8 cellular contexts compared by ENCODE assay signal in the genomic region with DNA sequence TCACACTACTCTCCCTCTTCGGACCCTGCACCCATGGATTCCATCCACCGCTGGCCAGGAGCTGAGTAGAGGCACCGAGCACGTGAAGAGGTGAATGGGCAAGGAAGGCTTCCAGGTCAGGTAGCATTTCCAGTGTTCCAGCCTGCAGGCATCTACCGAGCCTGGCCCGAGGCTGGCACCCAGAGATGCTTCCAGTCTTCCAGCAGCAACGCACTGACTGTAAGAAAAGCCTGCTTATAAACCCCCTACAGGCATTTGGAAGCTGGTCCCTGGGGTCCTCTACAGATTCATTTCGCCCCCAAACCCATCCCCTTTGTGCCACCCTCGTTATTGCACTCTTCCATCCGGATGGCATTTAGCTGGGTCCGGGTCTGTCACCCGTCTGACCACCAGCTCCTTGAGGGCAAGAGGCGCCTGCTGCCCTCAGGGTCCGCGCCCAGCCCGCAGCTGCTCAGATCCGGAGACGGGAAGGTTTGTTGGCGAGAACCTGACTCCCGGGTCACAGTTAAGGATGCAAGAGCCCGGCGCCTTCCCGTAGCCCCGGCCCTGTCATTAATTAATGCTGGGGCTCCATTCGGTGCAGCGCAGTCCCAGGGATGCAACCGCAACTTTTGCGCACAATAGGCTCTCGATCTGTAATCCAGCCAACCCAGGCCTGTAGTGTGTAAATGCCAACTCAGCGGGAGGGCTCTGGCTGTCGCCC. TPM values are rescaled to one million over a fixed set of nuclear protein-coding genes. Genes with fewer than 3 reads are reported as not detected.
DNase-seq lines count a peak whose midpoint lies in the region; ATAC-seq, FAIRE-seq and TF ChIP-seq lines count a peak whose summit lies in the region.

No MANE protein-coding gene starts in this region.

- TF ChIP-seq CTCF in WTC11 (IDR thresholded peaks at IDR 0.05) (no peak), left ventricle myocardium inferior (IDR thresholded peaks at IDR 0.05; ENCODE audit: borderline replicate concordance) (no peak), spleen (IDR thresholded peaks at IDR 0.05 in 8 of 11, conservative IDR thresholded peaks at IDR 0.05 in 3 of 11) (no peak)

- intact Hi-C loops in left ventricle myocardium inferior (cut with micrococcal nuclease) = no loop called here
- intact Hi-C loops in spleen (cut with DNase I; ENCODE audit: low total_unique reads) = no loop called here

- in situ Hi-C loops in G401 (cut with HindIII; ENCODE audit: low sequenced_read_pairs) = loop anchor here (5.0 kb wide), 1 partner anchor 42 kb away; no protein-coding TSS in a partner anchor

- H3K27me3 ChIP-seq in left ventricle myocardium inferior (ENCODE audit: low read depth) (no peaks in the 10 kb centered on the region), spleen (replicated peaks in 1 of 7) (no peaks in the 10 kb centered on the region)

- no peak for FAIRE-seq in GM12892 (lab: Jason Lieb, UNC)

- H3K36me3 ChIP-seq in left ventricle myocardium inferior = no peaks in the 10 kb centered on the region
- no peaks in the 10 kb centered on the region for H3K36me3 ChIP-seq in spleen

- peak; percentile 30 for DNase-seq in G401 (ENCODE audit: low spot score)
- DNase-seq in WTC11 (ENCODE audit: low spot score) = no peak
- DNase-seq in left ventricle myocardium inferior = peak; percentile 24
- DNase-seq in spleen = no peak
- DNase-seq in GM12892 (ENCODE audit: insufficient read length) = no peak
- DNase-seq in activated effector memory CD4-positive, alpha-beta T cell treated with anti-CD3 and anti-CD28 coated beads, Interleukin-2, amount 50 U/mL, for 16 hours = no peak
- DNase-seq in stimulated activated CD4-positive, alpha-beta T cell treated with anti-CD3 and anti-CD28 coated beads, Interleukin-15, amount 100 ng/mL, for 24 hours = no peak

- H3K27ac Mint-ChIP-seq in WTC11 = no peak overlapping the region

- peak overlapping the region; percentile 99 for H3K27ac ChIP-seq in left ventricle myocardium inferior (replicated peaks)
- H3K27ac ChIP-seq in spleen = peak overlapping the region; percentile 94 to 100 (median 99)

- peak overlapping the region; percentile 86 for H3K4me3 Mint-ChIP-seq in WTC11

- WGBS in spleen, 5 donors = 9 to 12% (median 10%) methylated on average over 27 to 31 of the region's 31 CpGs

- ATAC-seq in HG02678 (IDR thresholded peaks at IDR 0.05; ENCODE audit: unreplicated experiment) (peak; percentile 7), WTC11 (no peak)

- TF ChIP-seq POLR2A in spleen (IDR thresholded peaks at IDR 0.05) (no peak), GM12892 (IDR thresholded peaks at IDR 0.05; ENCODE audit: low read depth, low read length) (no peak)

- H3K4me3 ChIP-seq in left ventricle myocardium inferior (peak overlapping the region; percentile 98), spleen (peak overlapping the region; percentile 75 to 94 (median 88))

- peaks cover 22% of the 10 kb centered on the region for H3K27me3 Mint-ChIP-seq in WTC11 (ENCODE audit: low read depth)

- CTCF ChIA-PET in WTC11 (lab: Charles Lee) = interaction anchor here (1.3 to 1.8 kb wide), 3 partner anchors 9 to 280 kb away, joined by 3 to 4 read pairs (median 3); no protein-coding TSS in a partner anchor

- H3K9me3 Mint-ChIP-seq in WTC11 = peaks cover 5% of the 10 kb centered on the region

- POLR2A ChIA-PET in WTC11 (lab: Charles Lee) = interaction anchor here (1.1 kb wide), 1 partner anchor 22 kb away, joined by 3 read pairs; no protein-coding TSS in a partner anchor

- H3K36me3 Mint-ChIP-seq in WTC11 = peaks cover 5% of the 10 kb centered on the region

- H3K4me1 ChIP-seq in left ventricle myocardium inferior (peaks cover 48% of the 10 kb centered on the region), spleen (peaks cover 31 to 49% (median 35%) of the 10 kb centered on the region in 6 donors)

- no peaks in the 10 kb centered on the region for H3K9me3 ChIP-seq in left ventricle myocardium inferior (replicated peaks)
- H3K9me3 ChIP-seq in spleen = no peaks in the 10 kb centered on the region

- peaks cover 19% of the 10 kb centered on the region for H3K4me1 Mint-ChIP-seq in WTC11

TF ChIP-seq in WTC11, 78 proteins besides CTCF, POLR2A, EP300 and RAD21:
- TF ChIP-seq USF1 (CRISPR knock-in tag; IDR thresholded peaks at IDR 0.05) (0 out of 2 replicates have a peak, but pooled peaks have one; percentile 32), AR (CRISPR knock-in tag; IDR thresholded peaks at IDR 0.05) (no peak), TEAD4 (CRISPR knock-in tag; IDR thresholded peaks at IDR 0.05) (no peak)
- TF ChIP-seq, protein P1, sequence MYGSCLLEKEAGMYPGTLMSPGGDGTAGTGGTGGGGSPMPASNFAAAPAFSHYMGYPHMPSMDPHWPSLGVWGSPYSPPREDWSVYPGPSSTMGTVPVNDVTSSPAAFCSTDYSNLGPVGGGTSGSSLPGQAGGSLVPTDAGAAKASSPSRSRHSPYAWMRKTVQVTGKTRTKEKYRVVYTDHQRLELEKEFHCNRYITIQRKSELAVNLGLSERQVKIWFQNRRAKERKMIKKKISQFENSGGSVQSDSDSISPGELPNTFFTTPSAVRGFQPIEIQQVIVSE (CRISPR knock-in tag; IDR thresholded peaks at IDR 0.05; ENCODE audit: borderline replicate concordance) = no peak
- TF ChIP-seq, protein P2, sequence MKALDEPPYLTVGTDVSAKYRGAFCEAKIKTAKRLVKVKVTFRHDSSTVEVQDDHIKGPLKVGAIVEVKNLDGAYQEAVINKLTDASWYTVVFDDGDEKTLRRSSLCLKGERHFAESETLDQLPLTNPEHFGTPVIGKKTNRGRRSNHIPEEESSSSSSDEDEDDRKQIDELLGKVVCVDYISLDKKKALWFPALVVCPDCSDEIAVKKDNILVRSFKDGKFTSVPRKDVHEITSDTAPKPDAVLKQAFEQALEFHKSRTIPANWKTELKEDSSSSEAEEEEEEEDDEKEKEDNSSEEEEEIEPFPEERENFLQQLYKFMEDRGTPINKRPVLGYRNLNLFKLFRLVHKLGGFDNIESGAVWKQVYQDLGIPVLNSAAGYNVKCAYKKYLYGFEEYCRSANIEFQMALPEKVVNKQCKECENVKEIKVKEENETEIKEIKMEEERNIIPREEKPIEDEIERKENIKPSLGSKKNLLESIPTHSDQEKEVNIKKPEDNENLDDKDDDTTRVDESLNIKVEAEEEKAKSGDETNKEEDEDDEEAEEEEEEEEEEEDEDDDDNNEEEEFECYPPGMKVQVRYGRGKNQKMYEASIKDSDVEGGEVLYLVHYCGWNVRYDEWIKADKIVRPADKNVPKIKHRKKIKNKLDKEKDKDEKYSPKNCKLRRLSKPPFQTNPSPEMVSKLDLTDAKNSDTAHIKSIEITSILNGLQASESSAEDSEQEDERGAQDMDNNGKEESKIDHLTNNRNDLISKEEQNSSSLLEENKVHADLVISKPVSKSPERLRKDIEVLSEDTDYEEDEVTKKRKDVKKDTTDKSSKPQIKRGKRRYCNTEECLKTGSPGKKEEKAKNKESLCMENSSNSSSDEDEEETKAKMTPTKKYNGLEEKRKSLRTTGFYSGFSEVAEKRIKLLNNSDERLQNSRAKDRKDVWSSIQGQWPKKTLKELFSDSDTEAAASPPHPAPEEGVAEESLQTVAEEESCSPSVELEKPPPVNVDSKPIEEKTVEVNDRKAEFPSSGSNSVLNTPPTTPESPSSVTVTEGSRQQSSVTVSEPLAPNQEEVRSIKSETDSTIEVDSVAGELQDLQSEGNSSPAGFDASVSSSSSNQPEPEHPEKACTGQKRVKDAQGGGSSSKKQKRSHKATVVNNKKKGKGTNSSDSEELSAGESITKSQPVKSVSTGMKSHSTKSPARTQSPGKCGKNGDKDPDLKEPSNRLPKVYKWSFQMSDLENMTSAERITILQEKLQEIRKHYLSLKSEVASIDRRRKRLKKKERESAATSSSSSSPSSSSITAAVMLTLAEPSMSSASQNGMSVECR (CRISPR knock-in tag; IDR thresholded peaks at IDR 0.05; ENCODE audit: borderline replicate concordance) = 0 out of 2 replicates have a peak, but pooled peaks have one; percentile 23

RNA-seq across cellular contexts. Expression of gene MARK3, which starts 0.6 kb away (rescaled TPM):
- 47.9 and 84.8 TPM in 2 replicates for total RNA-seq in G401 (2014; rRNA removed; shearing (Covaris generic))
- total RNA-seq in WTC11 (2021) (82.2 to 93.7 TPM (median 83.0 TPM) in 3 replicates), left ventricle myocardium inferior (103 TPM), spleen (100 to 1,000 TPM in 6 of 7 donors, 10 to 100 TPM in 1; 89.3 to 144 (median 114) TPM)
- polyA plus RNA-seq in spleen = 10 to 100 TPM; 40.4 to 98.7 (median 70.0) TPM
- polyA plus RNA-seq in GM12892 (2012; ENCODE audit: missing spikeins) = 43.0 TPM

RNA-seq across cellular contexts. Expression of gene EIF5, which starts 50.6 kb away (rescaled TPM):
- 265 and 299 TPM in 2 replicates for total RNA-seq in G401 (2014; rRNA removed; shearing (Covaris generic))
- total RNA-seq in WTC11 (2021) (224 to 282 TPM (median 236 TPM) in 3 replicates), left ventricle myocardium inferior (260 TPM), spleen (100 to 1,000 TPM; 173 to 261 (median 228) TPM)
- polyA plus RNA-seq in spleen = 10 to 100 TPM; 31.9 to 60.0 (median 46.8) TPM
- 121 TPM for polyA plus RNA-seq in GM12892 (2012; ENCODE audit: missing spikeins)

Comparison
In these comparisons a context has a peak if more than half of its experiments do, and no peak if none do; other contexts are left out.
1. DNase-seq: peak in G401 (single experiment) and left ventricle myocardium inferior (single experiment); none in WTC11 (single experiment), spleen (single experiment), GM12892 (single experiment), activated effector memory CD4-positive, alpha-beta T cell treated with anti-CD3 and anti-CD28 coated beads, Interleukin-2, amount 50 U/mL, for 16 hours (single experiment) and stimulated activated CD4-positive, alpha-beta T cell treated with anti-CD3 and anti-CD28 coated beads, Interleukin-15, amount 100 ng/mL, for 24 hours (single experiment).